ENCODE assay signal across 18 cellular contexts in genomic region chr6:100088009-100088408, GRCh38.
A peak's percentile ranks its signal among the peaks of the same experiment; 100 is the strongest.
DNase-seq lines count a peak whose midpoint lies in the region; ATAC-seq and TF ChIP-seq lines count a peak whose summit lies in the region.
"Had no signal": no experiment of that assay in that cellular context is flagged by ENCODE, and none has a peak within 500 bp of the region (broad histone marks: within the 10 kb centered on the region; RNA-seq: fewer than 3 reads in every experiment).

No MANE protein-coding gene starts in this region.

- H3K36me3 ChIP-seq in PC-9 (ENCODE audit: low read depth) (no peaks in the 10 kb centered on the region), right atrium auricular region (no peaks in the 10 kb centered on the region)
- H3K36me3 ChIP-seq: esophagus muscularis mucosa had no signal

- no peak overlapping the region for H3K4me2 ChIP-seq in PC-9

- no peak overlapping the region for H2AFZ ChIP-seq in PC-9

- H3K27ac ChIP-seq in epithelial cell of prostate, result peak overlapping the region; percentile 7
- H3K27ac ChIP-seq in PC-9, result no peak overlapping the region
- H3K27ac ChIP-seq in right atrium auricular region, result no peak overlapping the region
- H3K27ac ChIP-seq: esophagus muscularis mucosa had no signal

- intact Hi-C loops in PC-9 (cut with micrococcal nuclease; ENCODE audit: unreplicated experiment), result no loop called here

- TF ChIP-seq CTCF in PC-9 (conservative IDR thresholded peaks at IDR 0.05) (no peak), right atrium auricular region (IDR thresholded peaks at IDR 0.05) (no peak)

- no TSS peak for BruUV-seq in PC-9 (replicated peaks; lab: Mats Ljungman, UMichigan)

- H3K4me3 ChIP-seq in PC-9, result no peak overlapping the region
- no peak overlapping the region for H3K4me3 ChIP-seq in right atrium auricular region
- H3K4me3 ChIP-seq: esophagus muscularis mucosa had no signal

- no peaks in the 10 kb centered on the region for H3K27me3 ChIP-seq in PC-9 (ENCODE audit: insufficient read depth, low read depth)
- H3K27me3 ChIP-seq in right atrium auricular region, result no peaks in the 10 kb centered on the region
- H3K27me3 ChIP-seq: esophagus muscularis mucosa had no signal

- H3K9me2 ChIP-seq in PC-9 (ENCODE audit: insufficient read depth), result no peaks in the 10 kb centered on the region

- H3K79me2 ChIP-seq in PC-9 (ENCODE audit: low read depth), result no peaks in the 10 kb centered on the region

- DNase-seq in EH (ENCODE audit: low read depth) (peak; percentile 93), NCI-H460 (ENCODE audit: extremely low read depth, low read depth) (peak; percentile 5), epithelial cell of prostate (ENCODE audit: low read depth, low spot score) (no peak), renal cortical epithelial cell (ENCODE audit: low read depth) (peak; percentile 68), PC-9 (no peak), right atrium auricular region (ENCODE audit: low spot score) (no peak)
- DNase-seq: activated CD8-positive, alpha-beta T cell treated with anti-CD3 and anti-CD28 coated beads, Interleukin-2, amount 10 ng/mL, durations not matched to agents 7 days and 5 days; activated gamma-delta T cell treated with Interleukin-2 at 50 U/mL for 16 hours; CD4-positive, alpha-beta memory T cell; GF-D8; H7; immature natural killer cell; NCI-H526; stimulated activated naive CD4-positive, alpha-beta T cell treated with Interleukin-2 at 50 U/mL for 16 hours; T1000 had no signal

- no peaks in the 10 kb centered on the region for H4K20me1 ChIP-seq in PC-9 (ENCODE audit: insufficient read depth)

- no peaks in the 10 kb centered on the region for H3K9me3 ChIP-seq in PC-9 (ENCODE audit: insufficient read depth, low read depth)
- no peaks in the 10 kb centered on the region for H3K9me3 ChIP-seq in right atrium auricular region
- H3K9me3 ChIP-seq: esophagus muscularis mucosa had no signal

- no peaks in the 10 kb centered on the region for H3K4me1 ChIP-seq in PC-9 (replicated peaks; ENCODE audit: insufficient read depth)
- no peaks in the 10 kb centered on the region for H3K4me1 ChIP-seq in right atrium auricular region

- CTCF ChIA-PET in PC-9 (lab: Charles Lee), result interaction anchor here (0.6 to 0.7 kb wide), 2 partner anchors 220 to 511 kb away, joined by 3 to 5 read pairs; no protein-coding TSS in a partner anchor

- POLR2A ChIA-PET in PC-9 (lab: Charles Lee; ENCODE audit: unreplicated experiment), result no interaction called here

- ATAC-seq in GM21447 (IDR thresholded peaks at IDR 0.05; ENCODE audit: unreplicated experiment) (no peak), HG03521 (IDR thresholded peaks at IDR 0.05; ENCODE audit: unreplicated experiment) (no peak)
- ATAC-seq: activated CD8-positive, alpha-beta T cell treated with anti-CD3 and anti-CD28 coated beads, Interleukin-2, amount 10 ng/mL, durations not matched to agents 7 days and 5 days had no signal

- H3F3A ChIP-seq in PC-9 (ENCODE audit: insufficient read depth, low read depth), result no peaks in the 10 kb centered on the region

Comparison
In these comparisons a context has a peak if more than half of its experiments do, and no peak if none do; other contexts are left out.
1. DNase-seq: peak in EH (single experiment), NCI-H460 (single experiment) and renal cortical epithelial cell (single experiment); none in epithelial cell of prostate (single experiment), PC-9 (0 of 2) and right atrium auricular region (single experiment).